7 cellular contexts compared by ENCODE assay signal in the genomic region with DNA sequence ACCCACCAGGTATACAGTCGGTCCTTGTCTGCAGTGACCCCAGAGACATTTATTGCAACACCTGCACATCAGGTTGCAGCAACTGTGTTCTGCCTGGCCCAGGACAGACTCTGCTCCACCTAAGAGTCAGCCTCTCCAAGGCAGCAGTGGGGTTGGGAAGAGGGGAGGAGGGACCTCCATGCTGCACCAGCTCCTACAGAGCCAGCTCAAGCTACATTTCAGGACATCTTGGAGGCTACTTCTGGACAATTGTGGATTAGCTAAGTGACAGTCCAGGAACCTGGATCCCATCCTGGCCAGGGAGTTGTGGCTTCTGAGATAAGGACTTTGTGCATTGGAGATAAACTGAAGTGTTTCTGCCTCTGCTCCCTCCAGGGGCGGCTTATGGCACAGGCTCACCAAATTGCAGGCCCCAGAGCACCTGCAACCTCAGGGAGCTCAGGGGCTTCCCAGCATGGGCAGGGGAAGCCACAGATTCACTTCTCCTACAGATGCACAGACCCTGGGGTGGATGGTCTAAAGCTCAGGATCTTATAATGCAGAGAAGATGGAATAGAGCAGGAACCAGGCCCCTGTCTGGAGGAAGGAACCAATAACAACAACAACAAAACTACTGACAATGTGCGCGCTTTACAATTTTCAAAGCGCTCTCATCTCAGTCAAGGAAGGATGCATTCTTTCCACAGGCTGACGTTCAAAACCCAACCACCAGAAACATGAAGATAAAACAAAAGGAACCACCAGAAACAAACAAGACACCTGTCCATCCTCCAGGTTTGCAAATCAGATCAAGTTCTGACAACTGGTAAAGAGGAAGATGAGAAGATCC.
DNase-seq lines count a peak whose midpoint lies in the region; ATAC-seq and FAIRE-seq lines count a peak whose summit lies in the region.

No MANE protein-coding gene starts in this region.

- H3K4me1 Mint-ChIP-seq in activated naive CD8-positive, alpha-beta T cell (ENCODE audit: low read depth) = peaks cover 54% of the 10 kb centered on the region
- peaks cover 75% of the 10 kb centered on the region for H3K4me1 Mint-ChIP-seq in stimulated activated effector memory CD8-positive, alpha-beta T cell treated with anti-CD3 and anti-CD28 coated beads, Interleukin-12 subunit alpha, Interleukin-12 subunit beta, amount 100 ng/mL, for 72 hours

- ATAC-seq in GM19463 (IDR thresholded peaks at IDR 0.05; ENCODE audit: unreplicated experiment) (peak; percentile 50), HG03469 (IDR thresholded peaks at IDR 0.05; ENCODE audit: unreplicated experiment) (peak; percentile 26)
- ATAC-seq in stimulated activated effector memory CD8-positive, alpha-beta T cell treated with anti-CD3 and anti-CD28 coated beads, Interleukin-12 subunit alpha, Interleukin-12 subunit beta, amount 100 ng/mL, for 72 hours = peak; percentile 66

- H3K36me3 Mint-ChIP-seq in activated naive CD8-positive, alpha-beta T cell = no peaks in the 10 kb centered on the region
- H3K36me3 Mint-ChIP-seq in stimulated activated effector memory CD8-positive, alpha-beta T cell treated with anti-CD3 and anti-CD28 coated beads, Interleukin-12 subunit alpha, Interleukin-12 subunit beta, amount 100 ng/mL, for 72 hours = peaks cover 10% of the 10 kb centered on the region

- peak overlapping the region; percentile 97 for H3K27ac Mint-ChIP-seq in activated naive CD8-positive, alpha-beta T cell
- peak overlapping the region; percentile 95 for H3K27ac Mint-ChIP-seq in stimulated activated effector memory CD8-positive, alpha-beta T cell treated with anti-CD3 and anti-CD28 coated beads, Interleukin-12 subunit alpha, Interleukin-12 subunit beta, amount 100 ng/mL, for 72 hours

- FAIRE-seq in urothelium cell line (lab: Jason Lieb, UNC) = no peak

- no peaks in the 10 kb centered on the region for H3K9me3 Mint-ChIP-seq in activated naive CD8-positive, alpha-beta T cell (ENCODE audit: low read depth)
- H3K9me3 Mint-ChIP-seq in stimulated activated effector memory CD8-positive, alpha-beta T cell treated with anti-CD3 and anti-CD28 coated beads, Interleukin-12 subunit alpha, Interleukin-12 subunit beta, amount 100 ng/mL, for 72 hours = no peaks in the 10 kb centered on the region

- H3K4me3 Mint-ChIP-seq in activated naive CD8-positive, alpha-beta T cell = peak overlapping the region; percentile 79
- peak overlapping the region; percentile 50 for H3K4me3 Mint-ChIP-seq in stimulated activated effector memory CD8-positive, alpha-beta T cell treated with anti-CD3 and anti-CD28 coated beads, Interleukin-12 subunit alpha, Interleukin-12 subunit beta, amount 100 ng/mL, for 72 hours

- DNase-seq in stimulated activated effector memory CD8-positive, alpha-beta T cell treated with anti-CD3 and anti-CD28 coated beads, Interleukin-12 subunit alpha, Interleukin-12 subunit beta, amount 100 ng/mL, for 72 hours (ENCODE audit: low spot score in 2 of 2) = peak; percentile 12 to 67
- DNase-seq in DMS 273 (lab: John Stamatoyannopoulos, UW; ENCODE audit: unreplicated experiment) = no peak
- DNase-seq in urothelium cell line (ENCODE audit: low spot score) = no peak
- no peak for DNase-seq in NCI-H524 (lab: John Stamatoyannopoulos, UW)

- no peaks in the 10 kb centered on the region for H3K27me3 Mint-ChIP-seq in activated naive CD8-positive, alpha-beta T cell

Comparison
In these comparisons a context has a peak if more than half of its experiments do, and no peak if none do; other contexts are left out.
1. DNase-seq: peak in stimulated activated effector memory CD8-positive, alpha-beta T cell treated with anti-CD3 and anti-CD28 coated beads, Interleukin-12 subunit alpha, Interleukin-12 subunit beta, amount 100 ng/mL, for 72 hours (2 of 2); none in DMS 273 (single experiment), urothelium cell line (single experiment) and NCI-H524 (0 of 2).
2. Peak in every context shown above with its lines, with median percentiles within 50 percentile points of each other: ATAC-seq.